Comparison of ENCODE assay signal across 9 cellular contexts in the genomic region with DNA sequence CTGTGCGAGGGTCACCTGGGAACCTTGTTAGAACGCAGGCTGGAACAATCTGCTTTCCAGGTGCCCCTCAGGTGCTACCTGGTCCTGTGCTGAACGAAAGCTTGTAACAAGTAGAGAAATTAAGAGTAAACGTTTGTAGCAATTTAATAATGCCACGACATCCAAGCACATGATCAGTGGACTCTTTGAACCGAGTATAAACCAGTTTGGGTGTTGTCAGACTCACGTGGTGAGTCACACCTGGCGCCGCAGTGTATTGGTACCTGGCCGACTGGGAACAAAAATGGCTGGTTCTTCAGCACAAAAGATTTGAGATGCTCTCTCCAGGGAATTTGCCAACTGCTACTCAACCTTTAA. TPM values are rescaled to one million over a fixed set of nuclear protein-coding genes. Genes with fewer than 3 reads are reported as not detected.
DNase-seq lines count a peak whose midpoint lies in the region; ATAC-seq, FAIRE-seq and TF ChIP-seq lines count a peak whose summit lies in the region.
"Had no signal": no experiment of that assay in that cellular context is flagged by ENCODE, and none has a peak within 500 bp of the region (broad histone marks: within the 10 kb centered on the region; RNA-seq: fewer than 3 reads in every experiment).

No MANE protein-coding gene starts in this region.

- H4K91ac ChIP-seq in IMR-90 (ENCODE audit: insufficient read depth, low read depth, low read length): peak overlapping the region; percentile 74; the same call in 1 of the 2 replicates

- peak overlapping the region; percentile 92; the same call in 2 of the 3 replicates for H2BK15ac ChIP-seq in IMR-90 (ENCODE audit: low read depth, low read length)

- no TSS peak for BruUV-seq in IMR-90 (replicated peaks; lab: Mats Ljungman, UMichigan)

- intact Hi-C loops in IMR-90 (cut with micrococcal nuclease): loop anchor here (5.0 kb wide), 1 partner anchor 175 kb away; no protein-coding TSS in a partner anchor
- intact Hi-C loops in natural killer cell (cut with micrococcal nuclease): no loop called here

- no peak overlapping the region for H3K27ac Mint-ChIP-seq in natural killer cell
- H3K27ac Mint-ChIP-seq: activated naive CD4-positive, alpha-beta T cell treated with anti-CD3 and anti-CD28 coated beads, Interleukin-2, amount 50 U/mL, for 72 hours had no signal

- H3K56ac ChIP-seq in IMR-90 (ENCODE audit: extremely low read depth, insufficient read depth, low read length): peak overlapping the region; percentile 78

- FAIRE-seq in D721Med (lab: Jason Lieb, UNC): no peak

- H2BK20ac ChIP-seq in IMR-90 (ENCODE audit: low read depth, low read length): peak overlapping the region; percentile 86

- H3K4me3 Mint-ChIP-seq in natural killer cell: peak overlapping the region; percentile 65

- H3K9me1 ChIP-seq in IMR-90 (ENCODE audit: insufficient read depth, low read length): peaks cover 13% of the 10 kb centered on the region

- peaks cover 4% of the 10 kb centered on the region; the same call in 1 of the 2 replicates for H3K4me1 ChIP-seq in IMR-90 (ENCODE audit: control insufficient read depth, insufficient read depth, low read length)

- TF ChIP-seq POLR2A in IMR-90 (IDR thresholded peaks at IDR 0.05; ENCODE audit: low read depth, low read length): no peak

- H2AFZ ChIP-seq in IMR-90 (replicated peaks; ENCODE audit: low read length, poor library complexity): peak overlapping the region; percentile 94

- TF ChIP-seq RAD21 in IMR-90 (IDR thresholded peaks at IDR 0.05; ENCODE audit: low read length): no peak

- no peaks in the 10 kb centered on the region for H3K27me3 ChIP-seq in IMR-90 (ENCODE audit: control insufficient read depth, insufficient read depth, low read length)

- H3K4me2 ChIP-seq in IMR-90 (ENCODE audit: low read depth, low read length): peak overlapping the region; percentile 65

- H3K27me3 Mint-ChIP-seq in natural killer cell (ENCODE audit: low read depth in 2 of 2): peaks cover 17 to 30% of the 10 kb centered on the region in 2 donors

- 45% methylated on average over 6 of the region's 10 CpGs; no CpG with 5 or more reads in 1 of the 2 experiments for WGBS in IMR-90 (ENCODE audit: extremely low coverage in 2 of 2, insufficient read length in 1 of 2), 2 experiments

- H2AK5ac ChIP-seq in IMR-90 (ENCODE audit: low read depth, low read length): peak overlapping the region; percentile 83

- H4K8ac ChIP-seq in IMR-90 (ENCODE audit: low read depth in 2 of 2, low read length in 2 of 2): peak overlapping the region; percentile 42 to 92

- H3K27ac ChIP-seq in C4-2B: peak overlapping the region; percentile 96
- peak overlapping the region; percentile 94 for H3K27ac ChIP-seq in IMR-90 (ENCODE audit: insufficient read depth, low read length)
- no peak overlapping the region for H3K27ac ChIP-seq in coronary artery

- dilution Hi-C loops in IMR-90 (cut with HindIII; ENCODE audit: low sequenced_read_pairs, unreplicated experiment): no loop called here

- TF ChIP-seq CTCF in C4-2B (conservative IDR thresholded peaks at IDR 0.05): no peak
- TF ChIP-seq CTCF in IMR-90 (conservative IDR thresholded peaks at IDR 0.05; ENCODE audit: low read depth, low read length): no peak
- no peak for TF ChIP-seq CTCF in coronary artery (IDR thresholded peaks at IDR 0.05)
- TF ChIP-seq CTCF in natural killer cell (IDR thresholded peaks at IDR 0.05): no peak
- no peak for TF ChIP-seq CTCF in D721Med (IDR thresholded peaks at IDR 0.05; ENCODE audit: insufficient read depth, missing control alignments)

- H3K79me1 ChIP-seq in IMR-90 (ENCODE audit: low read depth in 1 of 2, low read length in 2 of 2): peaks cover 0 to 22% of the 10 kb centered on the region in 2 experiments; a peak in 3 of 4 replicates

- H3K23ac ChIP-seq in IMR-90 (ENCODE audit: low read depth, low read length): peak overlapping the region; percentile 94

- DNase-seq in IMR-90 (no peak), coronary artery (ENCODE audit: low spot score) (no peak), natural killer cell (no peak), AML-193 (lab: John Stamatoyannopoulos, UW) (no peak), NCI-H226 (no peak), D721Med (ENCODE audit: insufficient read length, low spot score) (no peak)
- DNase-seq in stimulated activated CD8-positive, alpha-beta memory T cell treated with anti-CD3 and anti-CD28 coated beads, Interleukin-4, amount 100 ng/mL, for 48 hours: no peak

- ATAC-seq in IMR-90 (ENCODE audit: low read depth) (no peak), natural killer cell (no peak)

- no peaks in the 10 kb centered on the region for H3K36me3 Mint-ChIP-seq in natural killer cell

- peak overlapping the region; percentile 89 for H3K9ac ChIP-seq in IMR-90 (ENCODE audit: low read depth, low read length)

- POLR2A ChIA-PET in IMR-90 (lab: Charles Lee; ENCODE audit: unreplicated experiment): no interaction called here

- peak overlapping the region; percentile 87 for H3K18ac ChIP-seq in IMR-90 (ENCODE audit: low read depth, low read length)

- H3K9me3 Mint-ChIP-seq in natural killer cell: peaks cover 2% of the 10 kb centered on the region in 2 donors

- peak overlapping the region; percentile 40 for H4K5ac ChIP-seq in IMR-90 (ENCODE audit: low read depth, low read length)

- H2AK9ac ChIP-seq in IMR-90 (replicated peaks; ENCODE audit: low read depth, low read length, poor library complexity): peak overlapping the region; percentile 48

- H3K4me3 ChIP-seq in IMR-90 (ENCODE audit: insufficient read depth, low read depth, low read length) (peak overlapping the region; percentile 79), coronary artery (peak overlapping the region; percentile 92)

- H3K4ac ChIP-seq in IMR-90 (ENCODE audit: low read depth, low read length): peak overlapping the region; percentile 92

- peak overlapping the region; percentile 90 for H2BK5ac ChIP-seq in IMR-90 (ENCODE audit: low read depth, low read length, poor library complexity, severe bottlenecking)

- peak overlapping the region; percentile 95 for H3K14ac ChIP-seq in IMR-90 (replicated peaks; ENCODE audit: low read depth, low read length)

- in situ Hi-C loops in IMR-90 (cut with MboI; ENCODE audit: low sequenced_read_pairs): no loop called here

- no peaks in the 10 kb centered on the region for H3K9me3 ChIP-seq in IMR-90 (ENCODE audit: control insufficient read depth, insufficient read depth, low read length)

- H2BK120ac ChIP-seq in IMR-90 (ENCODE audit: low read depth, low read length): peak overlapping the region; percentile 96

- H3K4me1 Mint-ChIP-seq in natural killer cell: peaks cover 7 to 18% of the 10 kb centered on the region in 2 donors

- CTCF ChIA-PET in IMR-90 (lab: Yijun Ruan, JAX): interaction anchor here (1.6 kb wide), 1 partner anchor 11 kb away, joined by 5 read pairs; no protein-coding TSS in a partner anchor

- H4K20me1 ChIP-seq in IMR-90 (ENCODE audit: insufficient read depth, low read length): peaks cover 36% of the 10 kb centered on the region

- H3K36me3 ChIP-seq in IMR-90 (ENCODE audit: control insufficient read depth, insufficient read depth, low read length): 0 out of 2 replicates have a peak, but pooled peaks cover 2% of the 10 kb centered on the region

TF ChIP-seq in IMR-90, 13 proteins besides CTCF, POLR2A, EP300 and RAD21:
- no peak for TF ChIP-seq SMC3 (IDR thresholded peaks at IDR 0.05; ENCODE audit: low read depth, low read length)
- TF ChIP-seq RFX5 (IDR thresholded peaks at IDR 0.05; ENCODE audit: low read depth, low read length): no peak
- TF ChIP-seq MXI1 (IDR thresholded peaks at IDR 0.05; ENCODE audit: borderline replicate concordance, low read depth, low read length): no peak
- no peak for TF ChIP-seq USF2 (IDR thresholded peaks at IDR 0.05; ENCODE audit: low read depth, low read length)
- no peak for TF ChIP-seq CEBPB (IDR thresholded peaks at IDR 0.05; ENCODE audit: low read depth, low read length)
- TF ChIP-seq RCOR1 (IDR thresholded peaks at IDR 0.05; ENCODE audit: insufficient replicate concordance, low read length): no peak

RNA-seq across cellular contexts. Expression of gene MYO10, which starts 0.9 kb away (rescaled TPM):
- total RNA-seq in IMR-90 (2012; rRNA removed) (93.0 and 115 TPM in 2 replicates), natural killer cell (1 to 10 TPM in 1 of 3 donors, under 1 TPM in 1, not detected in 1; 0.83 to 1.2 TPM)
- polyA plus RNA-seq in IMR-90 (2012; rRNA removed): 39.9 and 41.9 TPM in 2 replicates
- polyA plus RNA-seq in IMR-90 (2012; cell fraction: cytosol; rRNA removed): 30.6 and 53.6 TPM in 2 replicates
- polyA plus RNA-seq in IMR-90 (2012; cell fraction: nucleus; rRNA removed; ENCODE audit: low replicate concordance): 35.4 and 54.4 TPM in 2 replicates

Comparison
In these comparisons a context has a peak if more than half of its experiments do, and no peak if none do; other contexts are left out.
1. H3K27ac ChIP-seq: peak in C4-2B (single experiment) and IMR-90 (single experiment); none in coronary artery (0 of 2).
2. RNA of gene MYO10, which starts 0.9 kb away (total RNA-seq): 93.0 to 115 TPM in IMR-90; 0.83 to 1.2 TPM in natural killer cell; every median in the first group is over 10 times any median in the second.